Comparison of ENCODE assay signal across 8 cellular contexts in the genomic region with DNA sequence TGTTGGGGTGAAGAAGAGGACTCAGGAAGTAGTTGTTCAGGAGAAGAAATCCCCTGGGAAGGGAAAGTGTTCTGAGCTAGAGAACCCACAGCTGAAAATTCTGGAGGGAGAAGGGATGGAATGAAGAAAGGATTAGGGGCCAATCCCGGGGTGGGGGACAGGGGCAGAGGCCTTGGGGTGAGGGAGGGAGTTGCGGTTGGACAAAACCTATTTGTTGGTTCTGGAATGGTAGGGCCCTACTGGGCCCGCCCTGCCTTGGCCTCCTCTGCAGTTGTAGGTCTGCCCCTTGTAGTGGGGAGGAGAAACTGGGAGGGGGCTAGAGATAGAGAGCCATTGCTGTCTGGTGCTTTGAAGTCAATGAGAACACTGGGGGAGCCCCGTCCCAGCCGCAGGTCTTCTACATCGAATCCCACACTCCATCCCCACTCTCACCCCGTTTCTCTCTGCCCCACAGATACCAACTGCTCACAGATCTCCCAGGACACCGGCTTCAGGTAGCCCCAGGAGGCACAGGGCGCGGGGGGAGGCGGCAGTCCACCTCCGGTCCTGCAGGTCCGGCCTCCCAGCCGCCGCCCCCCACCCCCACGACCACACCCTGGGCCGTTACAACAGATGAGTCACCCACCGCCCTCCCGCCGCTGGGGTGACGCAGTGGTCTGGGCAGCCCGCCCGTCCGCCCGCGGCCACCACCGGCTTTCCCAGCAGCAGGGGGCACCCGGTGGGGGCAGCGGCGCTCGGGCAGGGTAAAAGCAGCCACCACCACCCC. TPM values are rescaled to one million over a fixed set of nuclear protein-coding genes. Genes with fewer than 3 reads are reported as not detected.
DNase-seq lines count a peak whose midpoint lies in the region; ATAC-seq, FAIRE-seq and TF ChIP-seq lines count a peak whose summit lies in the region.

No MANE protein-coding gene starts in this region.

- FAIRE-seq in K562 (lab: Jason Lieb, UNC) = no peak
- no peak for FAIRE-seq in small intestine (lab: Jason Lieb, UNC)

- peak overlapping the region; percentile 65 for H2AFZ ChIP-seq in K562 (ENCODE audit: low read depth, low read length)

- in situ Hi-C loops in K562 (cut with MboI) = no loop called here

- H3K9me1 ChIP-seq in K562 (ENCODE audit: control insufficient read depth, insufficient read depth, low read length) = peaks cover 12% of the 10 kb centered on the region

- peak overlapping the region; percentile 93 to 99 for H3K9ac ChIP-seq in K562 (ENCODE audit: insufficient read depth in 1 of 2, low read depth in 2 of 2, low read length in 2 of 2)
- H3K9ac ChIP-seq in iPS-18a (ENCODE audit: low read length) = peak overlapping the region; percentile 68

- TF ChIP-seq RAD21 in K562 (CRISPR knock-in tag; conservative IDR thresholded peaks at IDR 0.05 in 1 of 2, IDR thresholded peaks at IDR 0.05 in 1 of 2) = no peak

- no peaks in the 10 kb centered on the region for H3K9me3 ChIP-seq in K562 (replicated peaks; ENCODE audit: control insufficient read depth, insufficient read depth, low read depth, low read length)
- no peaks in the 10 kb centered on the region for H3K9me3 ChIP-seq in iPS-18a (ENCODE audit: control insufficient read depth, low read depth, low read length)
- no peaks in the 10 kb centered on the region for H3K9me3 ChIP-seq in small intestine (ENCODE audit: control insufficient read depth, low read depth)

- H3K27ac ChIP-seq in K562 (ENCODE audit: extremely low read depth, low read depth, low read length) (peak overlapping the region; percentile 100), iPS-18a (ENCODE audit: low read length) (no peak overlapping the region), small intestine (ENCODE audit: low read depth in 1 of 2, low read length in 1 of 2) (peak overlapping the region; percentile 90 to 91)

- TF ChIP-seq EP300 in K562 (IDR thresholded peaks at IDR 0.05; ENCODE audit: low read length) = peak; percentile 78; the same call in 1 of the 2 replicates

- POLR2A ChIA-PET in K562 (lab: Yijun Ruan, JAX) = interaction anchor here (0.5 to 4.2 kb wide), 14 partner anchors 9 to 271 kb away, joined by 3 to 35 read pairs (median 4); a partner anchor contains a TSS

- TSS peak; percentile 35 for BruUV-seq in K562 (replicated peaks; lab: Mats Ljungman, UMichigan)

- peak overlapping the region; percentile 94 for H3K4me2 ChIP-seq in K562 (ENCODE audit: insufficient read depth, low read length)

- CTCF ChIA-PET in K562 (lab: Yijun Ruan, JAX; ENCODE audit: low intra/inter-chr PET ratio) = no interaction called here

- peaks cover 28 to 70% of the 10 kb centered on the region in 2 experiments for H3K4me1 ChIP-seq in K562 (replicated peaks in 1 of 2; ENCODE audit: control insufficient read depth in 2 of 2, insufficient read depth in 2 of 2, low read length in 2 of 2)
- H3K4me1 ChIP-seq in iPS-18a (ENCODE audit: control insufficient read depth, low read depth, low read length) = peaks cover 12% of the 10 kb centered on the region
- H3K4me1 ChIP-seq in small intestine (ENCODE audit: control insufficient read depth in 2 of 2, insufficient read depth in 1 of 2, low read depth in 1 of 2, low read length in 1 of 2) = peaks cover 8 to 12% of the 10 kb centered on the region in 2 donors

- peak; percentile 41; the same call in 1 of the 2 replicates for TF ChIP-seq POLR2A in K562 (conservative IDR thresholded peaks at IDR 0.05)

- peak overlapping the region; percentile 72 for H3K4me3 ChIP-seq in K562
- peak overlapping the region; percentile 78 for H3K4me3 ChIP-seq in iPS-18a (ENCODE audit: low read length)
- H3K4me3 ChIP-seq in small intestine (ENCODE audit: low read depth in 1 of 2, low read length in 2 of 2) = peak overlapping the region; percentile 68 to 88

- H4K20me1 ChIP-seq in K562 (replicated peaks; ENCODE audit: control insufficient read depth, insufficient read depth, low read length) = peaks cover 39% of the 10 kb centered on the region; the same call in 1 of the 2 replicates

- DNase-seq in EH (ENCODE audit: low read depth) (peak; percentile 94), HT-29 (ENCODE audit: low spot score) (peak; percentile 77), T1000 (lab: John Stamatoyannopoulos, UW) (peak; percentile 87), K562 (ENCODE audit: extremely low read depth in 1 of 4, low spot score in 3 of 4) (peak; percentile 91 to 97 (median 94)), small intestine (peak; percentile 72)

- peaks cover 62% of the 10 kb centered on the region for H3K79me2 ChIP-seq in K562 (ENCODE audit: control insufficient read depth, insufficient read depth, low read length)

- no peak for TF ChIP-seq CTCF in K562 (IDR thresholded peaks at IDR 0.05 in 2 of 3, conservative IDR thresholded peaks at IDR 0.05 in 1 of 3; ENCODE audit: insufficient read depth in 2 of 3, low read depth in 1 of 3, low read length in 3 of 3)

- peaks cover 40% of the 10 kb centered on the region for H3K36me3 ChIP-seq in K562 (ENCODE audit: control insufficient read depth, insufficient read depth, low read length)
- peaks cover 33% of the 10 kb centered on the region for H3K36me3 ChIP-seq in iPS-18a (ENCODE audit: control insufficient read depth, low read depth, low read length)
- H3K36me3 ChIP-seq in small intestine (ENCODE audit: control insufficient read depth in 2 of 2, insufficient read depth in 2 of 2, low read length in 2 of 2) = peaks cover 0 to 2% of the 10 kb centered on the region in 2 donors

- H3K27me3 ChIP-seq in K562 (ENCODE audit: control insufficient read depth in 2 of 2, insufficient read depth in 2 of 2, low read length in 2 of 2) (no peaks in the 10 kb centered on the region), iPS-18a (ENCODE audit: control insufficient read depth, insufficient read depth, low read length) (peaks cover 18% of the 10 kb centered on the region), small intestine (ENCODE audit: control insufficient read depth in 2 of 2, insufficient read depth in 2 of 2, low read length in 2 of 2) (no peaks in the 10 kb centered on the region)

- intact Hi-C loops in K562 (cut with micrococcal nuclease) = loop anchor here (1.0 to 10.0 kb wide), 3 partner anchors 24 to 341 kb away; a partner anchor contains a TSS

- ATAC-seq in K562 = peak; percentile 72
- ATAC-seq in HG03342 (IDR thresholded peaks at IDR 0.05; ENCODE audit: unreplicated experiment) = no peak
- ATAC-seq in HG02610 (IDR thresholded peaks at IDR 0.05; ENCODE audit: unreplicated experiment) = no peak

- 0% methylated on average over 11 of the region's 31 CpGs for WGBS in K562 (ENCODE audit: insufficient coverage, low coverage, missing lambda C conversion rate)
- WGBS in small intestine, 3 donors = 0 to 1% (median 1%) methylated on average over 24 to 31 of the region's 31 CpGs

RNA-seq across cellular contexts. Expression of a gene that starts 1.1 kb away (rescaled TPM):
- total RNA-seq in HT-29 (2014; rRNA removed; shearing (Covaris generic)) = 778 and 828 TPM in 2 replicates
- total RNA-seq in K562 (2011; cell fraction: chromatin; rRNA removed; ENCODE audit: low replicate concordance) = 38.5 and 101 TPM in 2 replicates
- 100 and 103 TPM in 2 replicates for total RNA-seq in K562 (2011; cell fraction: nucleolus; rRNA removed)
- total RNA-seq in K562 (2011; cell fraction: nucleoplasm; rRNA removed) = 95.8 and 128 TPM in 2 replicates
- total RNA-seq in K562 (2014; rRNA removed) = 456 and 502 TPM in 2 replicates
- total RNA-seq in K562 (2014; rRNA removed; fragmentation: Illumina TruSeq; extraction: Trizol) = 180 and 192 TPM in 2 replicates
- 247 and 249 TPM in 2 replicates for total RNA-seq in K562 (2015; rRNA removed; fragmentation: Illumina TruSeq; extraction: Trizol)
- 498 and 506 TPM in 2 replicates for total RNA-seq in K562 (2021)
- 414 and 518 TPM in 2 replicates for polyA plus RNA-seq in K562 (2011; rRNA removed)
- polyA plus RNA-seq in K562 (2011; cell fraction: cytosol; rRNA removed) = 883 and 1,031 TPM in 2 replicates
- polyA plus RNA-seq in K562 (2011; cell fraction: nucleus; rRNA removed) = 273 and 355 TPM in 2 replicates
- polyA plus RNA-seq in K562 (2012) = 571 and 615 TPM in 2 replicates
- 565 and 573 TPM in 2 replicates for polyA plus RNA-seq in K562 (2014; fragmentation: Illumina TruSeq; extraction: Trizol)
- 100 to 1,000 TPM; 334 to 683 TPM for polyA plus RNA-seq in K562 (2014; fragmentation: Nextera tagmentation; extraction: Ambion mirVana)
- polyA plus RNA-seq in K562 (2014; rRNA removed) = 455 and 456 TPM in 2 replicates
- 196 and 205 TPM in 2 replicates for polyA minus RNA-seq in K562 (2011; rRNA and poly(A)+ RNA removed)
- polyA minus RNA-seq in K562 (2011; cell fraction: cytosol; rRNA and poly(A)+ RNA removed) = 239 and 243 TPM in 2 replicates
- 47.4 and 74.8 TPM in 2 replicates for polyA minus RNA-seq in K562 (2011; cell fraction: nucleus; rRNA and poly(A)+ RNA removed)
- 100 to 1,000 TPM; 384 to 472 (median 416) TPM for polyA plus RNA-seq in small intestine

RNA-seq across cellular contexts. Expression of a gene that starts 21.2 kb away (rescaled TPM):
- total RNA-seq in HT-29 (2014; rRNA removed; shearing (Covaris generic)) = 5.9 and 6.5 TPM in 2 replicates
- 0.28 TPM in 1 of 2 replicates, not detected in the other for total RNA-seq in K562 (2011; cell fraction: chromatin; rRNA removed; ENCODE audit: low replicate concordance)
- 0.13 and 0.17 TPM in 2 replicates for total RNA-seq in K562 (2011; cell fraction: nucleolus; rRNA removed)
- total RNA-seq in K562 (2011; cell fraction: nucleoplasm; rRNA removed) = 0.15 and 0.29 TPM in 2 replicates
- total RNA-seq in K562 (2014; rRNA removed) = 0.09 and 0.24 TPM in 2 replicates
- 0.04 TPM in 1 of 2 replicates, not detected in the other for total RNA-seq in K562 (2014; rRNA removed; fragmentation: Illumina TruSeq; extraction: Trizol)
- total RNA-seq in K562 (2015; rRNA removed; fragmentation: Illumina TruSeq; extraction: Trizol) = 0.04 and 0.08 TPM in 2 replicates
- 0.29 and 0.34 TPM in 2 replicates for total RNA-seq in K562 (2021)
- polyA plus RNA-seq in K562 (2011; rRNA removed) = 0.03 and 0.09 TPM in 2 replicates
- polyA plus RNA-seq in K562 (2011; cell fraction: cytosol; rRNA removed) = 0.07 and 0.12 TPM in 2 replicates
- 0.38 TPM in 2 replicates for polyA plus RNA-seq in K562 (2011; cell fraction: nucleus; rRNA removed)
- 0.18 and 0.26 TPM in 2 replicates for polyA plus RNA-seq in K562 (2012)
- polyA plus RNA-seq in K562 (2014; fragmentation: Illumina TruSeq; extraction: Trizol) = 0.19 and 0.22 TPM in 2 replicates
- polyA plus RNA-seq in K562 (2014; fragmentation: Nextera tagmentation; extraction: Ambion mirVana) = under 1 TPM in 1 of 2 experiments, not detected in 1; 0.04 TPM
- 0.25 and 0.31 TPM in 2 replicates for polyA plus RNA-seq in K562 (2014; rRNA removed)
- polyA minus RNA-seq in K562 (2011; rRNA and poly(A)+ RNA removed) = 0.07 TPM in 1 of 2 replicates, not detected in the other
- 0.19 TPM in 1 of 2 replicates, not detected in the other for polyA minus RNA-seq in K562 (2011; cell fraction: cytosol; rRNA and poly(A)+ RNA removed)
- polyA minus RNA-seq in K562 (2011; cell fraction: nucleus; rRNA and poly(A)+ RNA removed) = 0.11 and 0.13 TPM in 2 replicates
- polyA plus RNA-seq in small intestine = 10 to 100 TPM in 2 of 3 donors, 1 to 10 TPM in 1; 3.1 to 34.6 (median 18.1) TPM

RNA-seq across cellular contexts. Expression of a gene that starts 24.2 kb away (rescaled TPM):
- total RNA-seq in HT-29 (2014; rRNA removed; shearing (Covaris generic)) = 0.76 TPM in 1 of 2 replicates, not detected in the other
- total RNA-seq in K562 (2011; cell fraction: chromatin; rRNA removed; ENCODE audit: low replicate concordance) = 1.8 and 2.4 TPM in 2 replicates
- total RNA-seq in K562 (2011; cell fraction: nucleolus; rRNA removed) = 0.33 and 1.1 TPM in 2 replicates
- total RNA-seq in K562 (2011; cell fraction: nucleoplasm; rRNA removed) = 1.2 and 2.4 TPM in 2 replicates
- total RNA-seq in K562 (2014; rRNA removed) (1.2 and 1.5 TPM in 2 replicates), K562 (2014; rRNA removed; fragmentation: Illumina TruSeq; extraction: Trizol) (1.2 and 1.7 TPM in 2 replicates), K562 (2015; rRNA removed; fragmentation: Illumina TruSeq; extraction: Trizol) (0.94 and 1.4 TPM in 2 replicates), K562 (2021) (0.72 and 1.6 TPM in 2 replicates)
- polyA plus RNA-seq in K562 (2011; rRNA removed) (0.85 and 1.5 TPM in 2 replicates), K562 (2014; fragmentation: Illumina TruSeq; extraction: Trizol) (1.6 and 2.0 TPM in 2 replicates), K562 (2014; fragmentation: Nextera tagmentation; extraction: Ambion mirVana) (1 to 10 TPM in 1 of 2 experiments, under 1 TPM in 1; 0.65 to 1.3 TPM), K562 (2014; rRNA removed) (1.0 and 2.4 TPM in 2 replicates), small intestine (1 to 10 TPM in 1 of 3 donors, under 1 TPM in 1, not detected in 1; 0.36 to 1.1 TPM)
- 0.43 and 0.59 TPM in 2 replicates for polyA plus RNA-seq in K562 (2011; cell fraction: cytosol; rRNA removed)
- 0.97 and 1.1 TPM in 2 replicates for polyA plus RNA-seq in K562 (2011; cell fraction: nucleus; rRNA removed)
- 0.91 and 1.0 TPM in 2 replicates for polyA plus RNA-seq in K562 (2012)
- polyA minus RNA-seq in K562 (2011; rRNA and poly(A)+ RNA removed) = 1.6 and 1.8 TPM in 2 replicates
- 0.48 and 0.91 TPM in 2 replicates for polyA minus RNA-seq in K562 (2011; cell fraction: cytosol; rRNA and poly(A)+ RNA removed)
- polyA minus RNA-seq in K562 (2011; cell fraction: nucleus; rRNA and poly(A)+ RNA removed) = 0.40 and 0.89 TPM in 2 replicates

RNA-seq across cellular contexts. Expression of a gene that starts 29.8 kb away (rescaled TPM):
- not detected in 2 replicates for total RNA-seq in HT-29 (2014; rRNA removed; shearing (Covaris generic))
- total RNA-seq in K562 (2011; cell fraction: chromatin; rRNA removed; ENCODE audit: low replicate concordance) = not detected in 2 replicates
- not detected in 2 replicates for total RNA-seq in K562 (2011; cell fraction: nucleolus; rRNA removed)
- not detected in 2 replicates for total RNA-seq in K562 (2011; cell fraction: nucleoplasm; rRNA removed)
- total RNA-seq in K562 (2014; rRNA removed) = not detected in 2 replicates
- not detected in 2 replicates for total RNA-seq in K562 (2014; rRNA removed; fragmentation: Illumina TruSeq; extraction: Trizol)
- not detected in 2 replicates for total RNA-seq in K562 (2015; rRNA removed; fragmentation: Illumina TruSeq; extraction: Trizol)
- total RNA-seq in K562 (2021) = not detected in 2 replicates
- polyA plus RNA-seq in K562 (2011; rRNA removed) = 0.13 TPM in 1 of 2 replicates, not detected in the other
- not detected in 2 replicates for polyA plus RNA-seq in K562 (2011; cell fraction: cytosol; rRNA removed)
- not detected in 2 replicates for polyA plus RNA-seq in K562 (2011; cell fraction: nucleus; rRNA removed)
- polyA plus RNA-seq in K562 (2012) = 0.19 TPM in 1 of 2 replicates, not detected in the other
- polyA plus RNA-seq in K562 (2014; fragmentation: Illumina TruSeq; extraction: Trizol) = 0.25 TPM in 1 of 2 replicates, not detected in the other
- under 1 TPM in 1 of 2 experiments, not detected in 1; 0.21 TPM for polyA plus RNA-seq in K562 (2014; fragmentation: Nextera tagmentation; extraction: Ambion mirVana)
- polyA plus RNA-seq in K562 (2014; rRNA removed) = not detected in 2 replicates
- polyA minus RNA-seq in K562 (2011; rRNA and poly(A)+ RNA removed) = not detected in 2 replicates
- not detected in 2 replicates for polyA minus RNA-seq in K562 (2011; cell fraction: cytosol; rRNA and poly(A)+ RNA removed)
- not detected in 2 replicates for polyA minus RNA-seq in K562 (2011; cell fraction: nucleus; rRNA and poly(A)+ RNA removed)
- polyA plus RNA-seq in small intestine = not detected
